ENCODE assay signal across 34 cellular contexts in genomic region chrX:96081891-96082290, GRCh38.
"Had no signal": no experiment of that assay in that cellular context is flagged by ENCODE, and none has a peak within 500 bp of the region (broad histone marks: within the 10 kb centered on the region; RNA-seq: fewer than 3 reads in every experiment).

No MANE protein-coding gene starts in this region.

- DNase-seq: Karpas-422, Kasumi-1, MG63, MM.1S, MV-4-11, NCI-H1048, NCI-H1092, NCI-H1092 treated with DMSO at 0.1 percent for 48 hours, NCI-H1105, NCI-H1105 treated with DMSO at 0.1 percent for 48 hours, NCI-H1417, NCI-H1417 treated with DMSO at 0.1 percent for 48 hours, NCI-H1436, NCI-H1436 treated with DMSO at 0.1 percent for 48 hours, NCI-H146, NCI-H1694, NCI-H1694 treated with DMSO at 0.1 percent for 48 hours, NCI-H187, NCI-H187 treated with DMSO at 0.1 percent for 48 hours, NCI-H1930, NCI-H2029, NCI-H2029 treated with DMSO at 0.1 percent for 48 hours, NCI-H2081, NCI-H2081 treated with DMSO at 0.1 percent for 48 hours, NCI-H2107, NCI-H2171, NCI-H2171 treated with DMSO at 0.1 percent for 48 hours, NCI-H2227 treated with DMSO at 0.1 percent for 48 hours, NCI-H226, NCI-H345, NCI-H446, NCI-H446 treated with DMSO at 0.1 percent for 48 hours, NCI-H510A, NCI-H510A treated with DMSO at 0.1 percent for 48 hours had no signal

- H3K36me3 ChIP-seq: MG63 had no signal

- H3K9me3 ChIP-seq: MG63 had no signal

- H3K4me3 ChIP-seq: MG63 had no signal

- H3K27me3 ChIP-seq: MG63 had no signal
